2 cellular contexts compared by ENCODE assay signal in the genomic region with DNA sequence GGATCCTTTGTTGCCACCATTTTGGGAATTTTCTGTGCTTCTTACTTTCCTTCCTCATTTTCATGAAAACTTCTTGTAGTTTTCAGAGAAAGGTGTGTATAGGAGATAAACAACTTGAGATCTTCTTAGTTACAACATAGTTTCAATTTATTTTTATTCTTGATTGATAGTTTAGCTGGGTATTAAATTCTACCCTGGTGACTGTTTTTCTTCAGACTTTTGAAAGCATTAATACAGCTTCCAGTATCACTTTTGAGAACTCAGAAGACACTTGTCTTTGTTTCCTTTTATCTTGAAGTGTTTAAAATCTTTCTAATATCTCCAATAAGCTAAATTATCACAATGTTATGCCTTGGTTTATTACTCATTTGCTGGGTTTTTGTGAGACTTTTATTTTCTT.
TF ChIP-seq lines count a peak whose summit lies in the region.

No MANE protein-coding gene starts in this region.

TF ChIP-seq in HepG2, 621 proteins besides CTCF, POLR2A, EP300 and RAD21:
- TF ChIP-seq ZFP1 (CRISPR knock-in tag; IDR thresholded peaks at IDR 0.05), result peak; percentile 96; the same call in 1 of the 2 replicates
- TF ChIP-seq, protein P1, sequence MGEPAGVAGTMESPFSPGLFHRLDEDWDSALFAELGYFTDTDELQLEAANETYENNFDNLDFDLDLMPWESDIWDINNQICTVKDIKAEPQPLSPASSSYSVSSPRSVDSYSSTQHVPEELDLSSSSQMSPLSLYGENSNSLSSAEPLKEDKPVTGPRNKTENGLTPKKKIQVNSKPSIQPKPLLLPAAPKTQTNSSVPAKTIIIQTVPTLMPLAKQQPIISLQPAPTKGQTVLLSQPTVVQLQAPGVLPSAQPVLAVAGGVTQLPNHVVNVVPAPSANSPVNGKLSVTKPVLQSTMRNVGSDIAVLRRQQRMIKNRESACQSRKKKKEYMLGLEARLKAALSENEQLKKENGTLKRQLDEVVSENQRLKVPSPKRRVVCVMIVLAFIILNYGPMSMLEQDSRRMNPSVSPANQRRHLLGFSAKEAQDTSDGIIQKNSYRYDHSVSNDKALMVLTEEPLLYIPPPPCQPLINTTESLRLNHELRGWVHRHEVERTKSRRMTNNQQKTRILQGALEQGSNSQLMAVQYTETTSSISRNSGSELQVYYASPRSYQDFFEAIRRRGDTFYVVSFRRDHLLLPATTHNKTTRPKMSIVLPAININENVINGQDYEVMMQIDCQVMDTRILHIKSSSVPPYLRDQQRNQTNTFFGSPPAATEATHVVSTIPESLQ (CRISPR knock-in tag; conservative IDR thresholded peaks at IDR 0.05), result no peak

TF ChIP-seq in K562, 482 proteins besides CTCF, POLR2A, EP300 and RAD21:
- TF ChIP-seq ZFP36 (IDR thresholded peaks at IDR 0.05; ENCODE audit: low read depth, low read length, partially characterized antibody), result no peak
- TF ChIP-seq ZFP1 (CRISPR knock-in tag; IDR thresholded peaks at IDR 0.05), result peak; percentile 80
- TF ChIP-seq C11orf30 (IDR thresholded peaks at IDR 0.05; ENCODE audit: low read depth), result no peak
- TF ChIP-seq SAP30 (IDR thresholded peaks at IDR 0.05; ENCODE audit: borderline replicate concordance, insufficient read depth, low read depth, low read length, poor library complexity, severe bottlenecking), result no peak
- TF ChIP-seq HIVEP1 (CRISPR knock-in tag; IDR thresholded peaks at IDR 0.05), result no peak
TF ChIP-seq in K562: peak in this region for 1.
